28 cellular contexts compared by ENCODE assay signal in genomic region chr22:36979016-36979415, GRCh38.
"Had no signal": no experiment of that assay in that cellular context is flagged by ENCODE, and none has a peak within 500 bp of the region (broad histone marks: within the 10 kb centered on the region; RNA-seq: fewer than 3 reads in every experiment).

No MANE protein-coding gene starts in this region.

- H3K9me3 Mint-ChIP-seq: naive thymus-derived CD4-positive, alpha-beta T cell; nephron; neural progenitor cell; stimulated activated effector memory CD8-positive, alpha-beta T cell treated with anti-CD3 and anti-CD28 coated beads, Interleukin-12 subunit alpha, Interleukin-12 subunit beta, amount 100 ng/mL, for 72 hours; stimulated activated naive B cell treated with anti-CD40 and anti-IgM and Interleukin-4, amounts not matched to agents 10 μg/mL and 1 μg/mL and 100 μg/mL, for 72 hours; stimulated activated naive CD8-positive, alpha-beta T cell treated with anti-CD3 and anti-CD28 coated beads, Interleukin-15, Interleukin-2, amounts not matched to agents 100 ng/mL and 50 ng/mL, for 24 hours had no signal

- H3K9me3 ChIP-seq: ovary, prostate gland, right lobe of liver, sigmoid colon, stomach, thoracic aorta, thyroid gland, tibial nerve, upper lobe of left lung, vagina had no signal

- H3K4me3 ChIP-seq: neural progenitor cell, ovary, prostate gland, right lobe of liver, sigmoid colon, stomach, thoracic aorta, thyroid gland, tibial nerve, upper lobe of left lung, vagina had no signal

- H3K79me2 ChIP-seq: parathyroid adenoma had no signal

- H3K4me1 ChIP-seq: neural progenitor cell, parathyroid adenoma had no signal

- H2AFZ ChIP-seq: neural progenitor cell, parathyroid adenoma had no signal

- H3K36me3 ChIP-seq: neural progenitor cell, ovary, prostate gland, right lobe of liver, sigmoid colon, stomach, thoracic aorta, thyroid gland, tibial nerve, upper lobe of left lung, vagina had no signal

- DNase-seq: naive thymus-derived CD4-positive, alpha-beta T cell; occipital lobe; ovary; posterior cingulate gyrus; retina; right cardiac atrium; right lobe of liver; sigmoid colon; small intestine; stimulated activated CD4-positive, alpha-beta T cell treated with anti-CD3 and anti-CD28 coated beads, Interleukin-15, amount 100 ng/mL, for 24 hours; stimulated activated CD4-positive, alpha-beta T cell treated with anti-CD3 and anti-CD28 coated beads, Interleukin-2, amount 100 ng/mL, for 24 hours; stimulated activated CD4-positive, alpha-beta T cell treated with anti-CD3 and anti-CD28 coated beads, Interleukin-2, amount 100 ng/mL, for 48 hours; stimulated activated CD4-positive, alpha-beta T cell treated with anti-CD3 and anti-CD28 coated beads, Interleukin-4, amount 100 ng/mL, for 24 hours; stimulated activated naive B cell treated with anti-CD40 and anti-IgM and Interleukin-4, amounts not matched to agents 10 μg/mL and 1 μg/mL and 100 μg/mL, for 72 hours; stimulated activated naive CD4-positive, alpha-beta T cell treated with Interleukin-2 at 50 U/mL for 16 hours; stomach; thyroid gland; trophoblast cell; upper lobe of left lung had no signal

- ATAC-seq: naive thymus-derived CD4-positive, alpha-beta T cell; right lobe of liver had no signal

- H3K9ac ChIP-seq: neural progenitor cell, parathyroid adenoma had no signal

- H3K27me3 ChIP-seq: neural progenitor cell, ovary, right lobe of liver, sigmoid colon, thyroid gland, upper lobe of left lung, vagina had no signal

- H3K4me2 ChIP-seq: neural progenitor cell had no signal

- H3K4me3 Mint-ChIP-seq: nephron; neural progenitor cell; stimulated activated naive B cell treated with anti-CD40 and anti-IgM and Interleukin-4, amounts not matched to agents 10 μg/mL and 1 μg/mL and 100 μg/mL, for 72 hours; stimulated activated naive CD8-positive, alpha-beta T cell treated with anti-CD3 and anti-CD28 coated beads, Interleukin-15, Interleukin-2, amounts not matched to agents 100 ng/mL and 50 ng/mL, for 24 hours had no signal

- H3K27ac Mint-ChIP-seq: nephron; neural progenitor cell; stimulated activated naive B cell treated with anti-CD40 and anti-IgM and Interleukin-4, amounts not matched to agents 10 μg/mL and 1 μg/mL and 100 μg/mL, for 72 hours; stimulated activated naive CD8-positive, alpha-beta T cell treated with anti-CD3 and anti-CD28 coated beads, Interleukin-15, Interleukin-2, amounts not matched to agents 100 ng/mL and 50 ng/mL, for 24 hours had no signal

- H3K27ac ChIP-seq: neural progenitor cell, ovary, parathyroid adenoma, prostate gland, right lobe of liver, sigmoid colon, stomach, thoracic aorta, thyroid gland, tibial nerve, upper lobe of left lung, vagina had no signal

- H3K36me3 Mint-ChIP-seq: naive thymus-derived CD4-positive, alpha-beta T cell; neural progenitor cell; stimulated activated naive B cell treated with anti-CD40 and anti-IgM and Interleukin-4, amounts not matched to agents 10 μg/mL and 1 μg/mL and 100 μg/mL, for 72 hours had no signal
